29 cellular contexts compared by ENCODE assay signal in genomic region chr16:72055911-72056310, GRCh38. TPM values are rescaled to one million over a fixed set of nuclear protein-coding genes. Genes with fewer than 3 reads are reported as not detected.
"Had no signal": no experiment of that assay in that cellular context is flagged by ENCODE, and none has a peak within 500 bp of the region (broad histone marks: within the 10 kb centered on the region; RNA-seq: fewer than 3 reads in every experiment).

No MANE protein-coding gene starts in this region.

- DNase-seq: dermis blood vessel endothelial cell; effector memory CD4-positive, alpha-beta T cell; erythroblast; esophagus squamous epithelium; foreskin melanocyte; glutamatergic neuron; heart right ventricle; hippocampal formation; kidney glomerular epithelial cell; left colon; left ventricle myocardium superior; natural killer cell; nucleus accumbens; right cardiac atrium; spleen; stimulated activated CD4-positive, alpha-beta T cell treated with anti-CD3 and anti-CD28 coated beads, Interleukin-4, amount 100 ng/mL, for 4 hours; stimulated activated naive CD8-positive, alpha-beta T cell treated with anti-CD3 and anti-CD28 coated beads, Interleukin-15, Interleukin-2, amounts not matched to agents 100 U/mL and 50 U/mL, for 24 hours; substantia nigra; testis; tibial artery; upper lobe of left lung had no signal

- H3K27me3 ChIP-seq: esophagus squamous epithelium, heart right ventricle, spleen, testis, tibial artery, upper lobe of left lung had no signal

- H3K4me3 ChIP-seq: coronary artery, esophagus squamous epithelium, heart right ventricle, lung, prostate gland, skin epidermis, spleen, testis, tibial artery, upper lobe of left lung had no signal

- H3K4me1 ChIP-seq: esophagus squamous epithelium, prostate gland, testis, tibial artery had no signal

- H3K27ac ChIP-seq: coronary artery, esophagus squamous epithelium, heart right ventricle, prostate gland, skin epidermis, testis, tibial artery, upper lobe of left lung had no signal

- H3K36me3 ChIP-seq: esophagus squamous epithelium, heart right ventricle, prostate gland, tibial artery, upper lobe of left lung had no signal

- H3K9me3 ChIP-seq: esophagus squamous epithelium, heart right ventricle, prostate gland, testis, tibial artery, upper lobe of left lung had no signal

- ATAC-seq: heart right ventricle; left colon; left ventricle myocardium superior; natural killer cell; right cardiac atrium; stimulated activated memory B cell treated with anti-CD40 and anti-IgM and Interleukin-4, amounts not matched to agents 10 μg/mL and 1 μg/mL and 100 μg/mL, for 72 hours; stimulated activated naive CD8-positive, alpha-beta T cell treated with anti-CD3 and anti-CD28 coated beads, Interleukin-15, Interleukin-2, amounts not matched to agents 100 U/mL and 50 U/mL, for 24 hours had no signal

RNA-seq across cellular contexts. Expression of gene HP, which starts 1.6 kb away (rescaled TPM):
- total RNA-seq: dermis blood vessel endothelial cell, left colon, neural crest cell, osteocyte had no signal

RNA-seq across cellular contexts. Expression of gene HPR, which starts 7.1 kb away (rescaled TPM):
- total RNA-seq: dermis blood vessel endothelial cell, esophagus squamous epithelium, left colon, mononuclear cell, natural killer cell, neural crest cell, osteocyte had no signal
